In the genomic region with DNA sequence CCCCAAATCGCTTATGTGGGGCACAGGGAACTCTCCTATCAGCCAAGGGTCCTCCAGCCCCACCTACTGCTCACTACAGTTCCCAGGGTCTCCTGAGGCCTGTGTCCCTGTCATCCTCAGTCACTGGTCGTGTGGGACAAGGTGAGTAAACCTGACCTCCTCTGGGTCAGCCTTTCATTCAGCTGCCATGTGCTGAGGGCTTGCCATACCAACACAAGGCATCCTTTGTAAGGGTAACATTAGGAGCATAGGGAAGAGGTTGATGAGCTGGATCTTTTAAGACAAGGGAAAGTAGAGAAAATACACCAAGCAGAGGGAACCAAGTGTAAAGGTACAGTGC, we compare ENCODE assay signal across 9 cellular contexts. TPM values are rescaled to one million over a fixed set of nuclear protein-coding genes. Genes with fewer than 3 reads are reported as not detected.
DNase-seq lines count a peak whose midpoint lies in the region; ATAC-seq and TF ChIP-seq lines count a peak whose summit lies in the region.
"Had no signal": no experiment of that assay in that cellular context is flagged by ENCODE, and none has a peak within 500 bp of the region (broad histone marks: within the 10 kb centered on the region; RNA-seq: fewer than 3 reads in every experiment).

No MANE protein-coding gene starts in this region.

- H3K27ac ChIP-seq in heart left ventricle, result peak overlapping the region in 5 of 12 donors; percentile 8 to 77 (median 22)
- H3K27ac ChIP-seq in thymus (ENCODE audit: low read depth), result peak overlapping the region; percentile 31
- no peak overlapping the region for H3K27ac ChIP-seq in A673 (ENCODE audit: low read depth, low read length, poor library complexity, severe bottlenecking)
- H3K27ac ChIP-seq: BLaER1 had no signal

- H3K27me3 ChIP-seq in heart left ventricle (no peaks in the 10 kb centered on the region), thymus (ENCODE audit: control insufficient read depth, insufficient read depth) (no peaks in the 10 kb centered on the region), A673 (replicated peaks; ENCODE audit: insufficient read depth, low read depth, low read length, poor library complexity) (no peaks in the 10 kb centered on the region)
- H3K27me3 ChIP-seq: BLaER1 had no signal

- no peaks in the 10 kb centered on the region for H3K9me3 Mint-ChIP-seq in activated naive CD4-positive, alpha-beta T cell treated with anti-CD3 and anti-CD28 coated beads, Interleukin-2, amount 50 U/mL, for 24 hours

- TF ChIP-seq POLR2A in heart left ventricle (IDR thresholded peaks at IDR 0.05), result no peak

- H3K27ac Mint-ChIP-seq in activated naive CD4-positive, alpha-beta T cell treated with anti-CD3 and anti-CD28 coated beads, Interleukin-2, amount 50 U/mL, for 24 hours, result peak overlapping the region; percentile 56

- no peak overlapping the region for H3K4me3 Mint-ChIP-seq in activated naive CD4-positive, alpha-beta T cell treated with anti-CD3 and anti-CD28 coated beads, Interleukin-2, amount 50 U/mL, for 24 hours

- POLR2A ChIA-PET in A673 (lab: Charles Lee; ENCODE audit: low non-redundant PET), result no interaction called here

- peaks cover 0 to 53% (median 25%) of the 10 kb centered on the region in 12 donors for H3K4me1 ChIP-seq in heart left ventricle
- peaks cover 19% of the 10 kb centered on the region for H3K4me1 ChIP-seq in thymus (ENCODE audit: control insufficient read depth, insufficient read depth, low read length)
- no peaks in the 10 kb centered on the region for H3K4me1 ChIP-seq in A673 (ENCODE audit: insufficient read depth, low read length, poor library complexity, severe bottlenecking)

- DNase-seq in activated naive CD4-positive, alpha-beta T cell (lab: John Stamatoyannopoulos, UW), result no peak
- DNase-seq in heart left ventricle (no peak), A673 (ENCODE audit: low spot score) (no peak)
- DNase-seq in NK-92 treated with Interleukin-12 subunit alpha and Interleukin-12 subunit beta, amount 100 ng/mL, for 24 hours (lab: John Stamatoyannopoulos, UW), result no peak
- DNase-seq: NCI-H187 had no signal

- peaks cover 29% of the 10 kb centered on the region for H3K36me3 Mint-ChIP-seq in activated naive CD4-positive, alpha-beta T cell treated with anti-CD3 and anti-CD28 coated beads, Interleukin-2, amount 50 U/mL, for 24 hours

- 48 to 66% (median 53%) methylated on average over 2 of the region's 2 CpGs for WGBS in heart left ventricle, 4 donors
- WGBS in thymus, result 89% methylated on average over 2 of the region's 2 CpGs

- peak in 3 of 4 donors; percentile 9 to 29 (median 17) for ATAC-seq in heart left ventricle

- CTCF ChIA-PET in A673 (lab: Charles Lee), result no interaction called here

- H3K27me3 Mint-ChIP-seq in activated naive CD4-positive, alpha-beta T cell treated with anti-CD3 and anti-CD28 coated beads, Interleukin-2, amount 50 U/mL, for 24 hours, result no peaks in the 10 kb centered on the region

- intact Hi-C loops in heart left ventricle (cut with DNase I), result no loop called here
- intact Hi-C loops in A673 (cut with micrococcal nuclease; ENCODE audit: unreplicated experiment), result no loop called here

- BruUV-seq in A673 (replicated peaks; lab: Mats Ljungman, UMichigan), result no TSS peak

- peaks cover 74% of the 10 kb centered on the region for H3K4me1 Mint-ChIP-seq in activated naive CD4-positive, alpha-beta T cell treated with anti-CD3 and anti-CD28 coated beads, Interleukin-2, amount 50 U/mL, for 24 hours

- H3K9me3 ChIP-seq in heart left ventricle (no peaks in the 10 kb centered on the region), thymus (ENCODE audit: control insufficient read depth) (no peaks in the 10 kb centered on the region), A673 (ENCODE audit: low read depth, low read length, poor library complexity, severe bottlenecking) (no peaks in the 10 kb centered on the region)
- H3K9me3 ChIP-seq: BLaER1 had no signal

- TF ChIP-seq CTCF in heart left ventricle (IDR thresholded peaks at IDR 0.05) (no peak), A673 (conservative IDR thresholded peaks at IDR 0.05; ENCODE audit: low read depth, low read length) (no peak)

- H3K36me3 ChIP-seq in heart left ventricle, result peaks cover 0 to 52% (median 44%) of the 10 kb centered on the region in 9 donors
- H3K36me3 ChIP-seq in thymus (ENCODE audit: control insufficient read depth, insufficient read depth), result peaks cover 44% of the 10 kb centered on the region
- H3K36me3 ChIP-seq in A673 (ENCODE audit: insufficient read depth, low read length, poor library complexity, severe bottlenecking), result peaks cover 52% of the 10 kb centered on the region

- no peak overlapping the region for H3K4me3 ChIP-seq in heart left ventricle
- no peak overlapping the region for H3K4me3 ChIP-seq in thymus (ENCODE audit: low read length)
- H3K4me3 ChIP-seq in A673 (ENCODE audit: low read depth, low read length, poor library complexity, severe bottlenecking), result no peak overlapping the region
- H3K4me3 ChIP-seq: BLaER1 had no signal

RNA-seq across cellular contexts. Expression of gene SNAPIN, which starts 11.2 kb away (rescaled TPM):
- total RNA-seq in heart left ventricle (10 to 100 TPM; 53.7 to 88.7 (median 70.8) TPM), A673 (2021) (47.4 and 55.9 TPM in 2 replicates)
- polyA plus RNA-seq in heart left ventricle (10 to 100 TPM; 57.7 to 58.9 TPM), thymus (48.2 TPM)

RNA-seq across cellular contexts. Expression of gene CHTOP, which starts 13.5 kb away (rescaled TPM):
- total RNA-seq in heart left ventricle (10 to 100 TPM; 48.4 to 92.0 (median 67.7) TPM), A673 (2021) (99.8 and 101 TPM in 2 replicates)
- polyA plus RNA-seq in heart left ventricle (10 to 100 TPM; 72.9 to 73.4 TPM), thymus (111 TPM)

RNA-seq across cellular contexts. Expression of gene S100A1, which starts 19.1 kb away (rescaled TPM):
- total RNA-seq in heart left ventricle (1,000 to 10,000 TPM; 1,023 to 2,291 (median 2,114) TPM), A673 (2021) (0.72 TPM in 1 of 2 replicates, not detected in the other)
- polyA plus RNA-seq in heart left ventricle (1,000 to 10,000 TPM in 1 of 2 donors, 100 to 1,000 TPM in 1; 752 to 3,565 TPM), thymus (3.4 TPM)
- total RNA-seq: dermis microvascular lymphatic vessel endothelial cell had no signal

RNA-seq across cellular contexts. Expression of gene S100A13, which starts 20.0 kb away (rescaled TPM):
- total RNA-seq in heart left ventricle, result 100 to 1,000 TPM in 7 of 9 donors, 10 to 100 TPM in 2; 98.1 to 189 (median 132) TPM
- polyA plus RNA-seq in heart left ventricle, result 100 to 1,000 TPM; 173 to 272 TPM
- polyA plus RNA-seq in thymus, result 96.1 TPM
- 11.0 and 18.0 TPM in 2 replicates for total RNA-seq in A673 (2021)

RNA-seq across cellular contexts. Expression of gene ILF2, which starts 23.4 kb away (rescaled TPM):
- 10 to 100 TPM; 65.0 to 92.3 (median 74.2) TPM for total RNA-seq in heart left ventricle
- 100 to 1,000 TPM in 1 of 2 donors, 10 to 100 TPM in 1; 22.1 to 163 TPM for polyA plus RNA-seq in heart left ventricle
- polyA plus RNA-seq in thymus, result 91.2 TPM
- 391 and 420 TPM in 2 replicates for total RNA-seq in A673 (2021)

Comparison
In these comparisons a context has a peak if more than half of its experiments do, and no peak if none do; other contexts are left out.
1. RNA of gene S100A1, which starts 19.1 kb away (total RNA-seq): 1,023 to 2,291 TPM in heart left ventricle; 0.72 TPM in A673; every median in the first group is over 100 times any median in the second.